Comparison of ENCODE assay signal across 21 cellular contexts in genomic region chr7:38813797-38814196, GRCh38.
"Had no signal": no experiment of that assay in that cellular context is flagged by ENCODE, and none has a peak within 500 bp of the region (broad histone marks: within the 10 kb centered on the region; RNA-seq: fewer than 3 reads in every experiment).

No MANE protein-coding gene starts in this region.

- H3K4me3 ChIP-seq: MG63 had no signal

- ATAC-seq: T-cell had no signal

- H3K36me3 ChIP-seq: MG63 had no signal

- H3K4me2 ChIP-seq: SK-N-SH had no signal

- H3K9ac ChIP-seq: SK-N-SH had no signal

- FAIRE-seq: RCC 7860 had no signal

- H3K27me3 ChIP-seq: MG63 had no signal

- H3K9me3 ChIP-seq: MG63, SK-N-SH had no signal

- DNase-seq: Karpas-422, KG1, MG63, NCI-H1092 treated with DMSO at 0.1 percent for 48 hours, NCI-H1436, NCI-H187, NCI-H2029, NCI-H2081 treated with DMSO at 0.1 percent for 48 hours, NCI-H2171, NCI-H226, NCI-H446, NCI-H510A, NCI-H524 treated with DMSO at 0.1 percent for 48 hours, NCI-H69, NCI-H774, RPMI8226, SHP77, SK-N-SH, SW 1271, T-cell had no signal
